ENCODE assay signal across 27 cellular contexts in genomic region chr7:141527076-141527475, GRCh38.
"Had no signal": no experiment of that assay in that cellular context is flagged by ENCODE, and none has a peak within 500 bp of the region (broad histone marks: within the 10 kb centered on the region; RNA-seq: fewer than 3 reads in every experiment).

No MANE protein-coding gene starts in this region.

- H3K4me1 Mint-ChIP-seq: endodermal cell, mesothelial cell of epicardium, naive B cell had no signal

- ATAC-seq: effector memory CD8-positive, alpha-beta T cell; esophagus mucosa; gastrocnemius medialis; heart right ventricle; left cardiac atrium; left lung; left ventricle myocardium superior; lower lobe of right lung; mucosa of descending colon had no signal

- H3K36me3 Mint-ChIP-seq: mesothelial cell of epicardium, naive B cell had no signal

- H3K36me3 ChIP-seq: esophagus squamous epithelium, gastrocnemius medialis, heart right ventricle, left lung, lower lobe of right lung had no signal

- DNase-seq: cortex of kidney; effector CD8-positive, alpha-beta T cell; effector memory CD8-positive, alpha-beta T cell; endodermal cell; erythroblast; esophagus squamous epithelium; foreskin fibroblast; foreskin melanocyte; gastrocnemius medialis; glutamatergic neuron; head of caudate nucleus; heart right ventricle; hippocampal formation; left cardiac atrium; left lung; left ventricle myocardium superior; lower lobe of right lung; mesenchymal stem cell; mucosa of descending colon; naive B cell had no signal

- H3K9me3 ChIP-seq: esophagus squamous epithelium, gastrocnemius medialis, heart right ventricle, left lung, lower lobe of right lung, mucosa of descending colon had no signal

- H3K4me1 ChIP-seq: esophagus squamous epithelium, gastrocnemius medialis, heart right ventricle, left lung, lower lobe of right lung had no signal

- H3K4me3 ChIP-seq: esophagus squamous epithelium, gastrocnemius medialis, heart right ventricle, left lung, lower lobe of right lung, mucosa of descending colon had no signal

- H3K27me3 ChIP-seq: esophagus squamous epithelium, gastrocnemius medialis, heart right ventricle had no signal

- H3K4me3 Mint-ChIP-seq: dendritic cell treated with granulocyte-macrophage colony-stimulating factor and Interleukin-4, amounts not matched to agents 40 ng/mL and 50 ng/mL, for 4 days; effector memory CD8-positive, alpha-beta T cell; endodermal cell; mesothelial cell of epicardium; naive B cell had no signal

- H3K27ac ChIP-seq: epithelial cell of prostate, esophagus squamous epithelium, gastrocnemius medialis, heart right ventricle, left lung, lower lobe of right lung had no signal

- FAIRE-seq: endometrium, islet of Langerhans, keratinocyte had no signal

- H3K27ac Mint-ChIP-seq: dendritic cell treated with granulocyte-macrophage colony-stimulating factor and Interleukin-4, amounts not matched to agents 40 ng/mL and 50 ng/mL, for 4 days; effector memory CD8-positive, alpha-beta T cell; endodermal cell; mesothelial cell of epicardium had no signal
